Comparison of ENCODE assay signal across 1 cellular context in the genomic region with DNA sequence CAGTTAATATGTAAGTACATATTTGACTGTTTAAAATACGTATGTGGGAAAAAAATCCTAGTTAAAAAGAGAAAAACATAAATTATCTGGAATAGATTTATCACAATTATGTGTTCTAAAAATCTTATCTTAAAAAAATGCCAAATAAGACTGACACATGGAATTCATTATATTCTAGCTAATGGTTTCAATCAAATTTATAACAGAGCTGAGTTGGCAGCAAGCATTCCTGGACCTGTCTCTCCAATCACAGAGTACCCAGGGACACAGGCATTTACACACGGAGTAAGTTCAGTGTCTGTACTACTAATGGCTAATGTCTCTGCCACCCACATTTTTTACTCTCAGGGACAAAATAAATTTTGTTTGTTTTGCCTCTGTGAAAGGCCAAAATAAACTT.
TF ChIP-seq lines count a peak whose summit lies in the region.

No MANE protein-coding gene starts in this region.

TF ChIP-seq in SK-N-SH treated with all-trans-retinoic acid at 6 μM for 48 hours, 23 proteins besides CTCF, POLR2A, EP300 and RAD21 (continued from another document):
- no peak for TF ChIP-seq ZFP30 (CRISPR knock-in tag; IDR thresholded peaks at IDR 0.05)
